1 cellular context compared by ENCODE assay signal in genomic region chr17:49969134-49969759, GRCh38.
TF ChIP-seq lines count a peak whose summit lies in the region.

Gene DLX4, plus strand, starts transcription at chr17:49969190. Its CDS starts 279 bp downstream, at chr17:49969469.

TF ChIP-seq in HEK293, 187 proteins besides CTCF, POLR2A, EP300 and RAD21 (continued from another document and continues in another):
- TF ChIP-seq ZNF324 (tag by site-specific recombination; IDR thresholded peaks at IDR 0.05): no peak
- TF ChIP-seq ZNF311 (tag by site-specific recombination; IDR thresholded peaks at IDR 0.05; ENCODE audit: borderline replicate concordance): no peak
- TF ChIP-seq ZNF423 (tag by site-specific recombination; IDR thresholded peaks at IDR 0.05): no peak
- TF ChIP-seq ZFP37 (tag by site-specific recombination; IDR thresholded peaks at IDR 0.05): no peak
- TF ChIP-seq ATF2 (tag by site-specific recombination; IDR thresholded peaks at IDR 0.05; ENCODE audit: low read depth): no peak
- no peak for TF ChIP-seq ZNF624 (tag by site-specific recombination; IDR thresholded peaks at IDR 0.05)
- TF ChIP-seq ZNF239 (tag by site-specific recombination; IDR thresholded peaks at IDR 0.05): no peak
- no peak for TF ChIP-seq ZNF704 (tag by site-specific recombination; IDR thresholded peaks at IDR 0.05)
- peak; percentile 26; the same call in 1 of the 2 replicates for TF ChIP-seq ZNF335 (tag by site-specific recombination; conservative IDR thresholded peaks at IDR 0.05)
- no peak for TF ChIP-seq ZNF394 (tag by site-specific recombination; IDR thresholded peaks at IDR 0.05; ENCODE audit: borderline replicate concordance)
- no peak for TF ChIP-seq ELK4 (IDR thresholded peaks at IDR 0.05; ENCODE audit: borderline replicate concordance, low read depth, low read length)
- no peak for TF ChIP-seq ZNF677 (tag by site-specific recombination; IDR thresholded peaks at IDR 0.05)
- 0 out of 2 replicates have a peak, but pooled peaks have one; percentile 27 for TF ChIP-seq ZBTB7A (tag by site-specific recombination; IDR thresholded peaks at IDR 0.05; ENCODE audit: low read depth)
- no peak for TF ChIP-seq SETDB1 (IDR thresholded peaks at IDR 0.05; ENCODE audit: insufficient read length, low read length)
- TF ChIP-seq ZNF585B (tag by site-specific recombination; IDR thresholded peaks at IDR 0.05): no peak
- no peak for TF ChIP-seq ZNF223 (tag by site-specific recombination; IDR thresholded peaks at IDR 0.05)
- no peak for TF ChIP-seq ZNF175 (tag by site-specific recombination; IDR thresholded peaks at IDR 0.05)
- TF ChIP-seq SP3 (tag by site-specific recombination; IDR thresholded peaks at IDR 0.05): peak; percentile 74
- TF ChIP-seq ZNF37A (tag by site-specific recombination; IDR thresholded peaks at IDR 0.05): no peak
- TF ChIP-seq GFI1B (tag by site-specific recombination; IDR thresholded peaks at IDR 0.05): no peak
- TF ChIP-seq ZNF426 (tag by site-specific recombination; IDR thresholded peaks at IDR 0.05): no peak
- TF ChIP-seq ZNF16 (tag by site-specific recombination; IDR thresholded peaks at IDR 0.05; ENCODE audit: low read depth): no peak
- no peak for TF ChIP-seq ZNF140 (tag by site-specific recombination; IDR thresholded peaks at IDR 0.05)
- no peak for TF ChIP-seq TSHZ1 (tag by site-specific recombination; IDR thresholded peaks at IDR 0.05; ENCODE audit: borderline replicate concordance)
- peak; percentile 57 for TF ChIP-seq KLF10 (tag by site-specific recombination; IDR thresholded peaks at IDR 0.05)
- no peak for TF ChIP-seq ZNF146 (tag by site-specific recombination; IDR thresholded peaks at IDR 0.05)
- peak; percentile 74; the same call in 1 of the 2 replicates for TF ChIP-seq SP2 (tag by site-specific recombination; IDR thresholded peaks at IDR 0.05)
- no peak for TF ChIP-seq ZNF19 (tag by site-specific recombination; IDR thresholded peaks at IDR 0.05; ENCODE audit: low read depth)
- no peak for TF ChIP-seq ZNF18 (tag by site-specific recombination; IDR thresholded peaks at IDR 0.05)
- TF ChIP-seq ZNF792 (tag by site-specific recombination; IDR thresholded peaks at IDR 0.05): no peak
- TF ChIP-seq ZNF155 (tag by site-specific recombination; IDR thresholded peaks at IDR 0.05): no peak
- no peak for TF ChIP-seq PRDM10 (tag by site-specific recombination; IDR thresholded peaks at IDR 0.05)
- TF ChIP-seq GLIS2 (tag by site-specific recombination; IDR thresholded peaks at IDR 0.05): peak; percentile 99
- TF ChIP-seq ZNF366 (tag by site-specific recombination; conservative IDR thresholded peaks at IDR 0.05): no peak
- no peak for TF ChIP-seq ZNF692 (tag by site-specific recombination; IDR thresholded peaks at IDR 0.05)
- TF ChIP-seq PATZ1 (tag by site-specific recombination; IDR thresholded peaks at IDR 0.05): peak; percentile 100
- TF ChIP-seq ZNF571 (tag by site-specific recombination; IDR thresholded peaks at IDR 0.05): no peak
- TF ChIP-seq RBAK (tag by site-specific recombination; IDR thresholded peaks at IDR 0.05): no peak
- no peak for TF ChIP-seq KLF9 (tag by site-specific recombination; IDR thresholded peaks at IDR 0.05; ENCODE audit: low read depth)
- no peak for TF ChIP-seq HIC1 (tag by site-specific recombination; IDR thresholded peaks at IDR 0.05)
- TF ChIP-seq ZBTB8A (tag by site-specific recombination; IDR thresholded peaks at IDR 0.05): no peak
- no peak for TF ChIP-seq SCRT1 (tag by site-specific recombination; IDR thresholded peaks at IDR 0.05; ENCODE audit: borderline replicate concordance)
- TF ChIP-seq KLF8 (tag by site-specific recombination; IDR thresholded peaks at IDR 0.05): no peak; the same call in 1 of the 2 replicates
- TF ChIP-seq OVOL3 (tag by site-specific recombination; IDR thresholded peaks at IDR 0.05): no peak
- no peak for TF ChIP-seq ZIC2 (tag by site-specific recombination; IDR thresholded peaks at IDR 0.05)
